In genomic region chr19:41421314-41421713, GRCh38 we compare ENCODE assay signal across 19 cellular contexts. TPM values are rescaled to one million over a fixed set of nuclear protein-coding genes. Genes with fewer than 3 reads are reported as not detected.
DNase-seq lines count a peak whose midpoint lies in the region; ATAC-seq and TF ChIP-seq lines count a peak whose summit lies in the region.
"Had no signal": no experiment of that assay in that cellular context is flagged by ENCODE, and none has a peak within 500 bp of the region (broad histone marks: within the 10 kb centered on the region; RNA-seq: fewer than 3 reads in every experiment).

No MANE protein-coding gene starts in this region.

- no peaks in the 10 kb centered on the region for H3K27me3 ChIP-seq in mucosa of rectum (ENCODE audit: control insufficient read depth in 2 of 2, insufficient read depth in 2 of 2, low read length in 2 of 2)
- H3K27me3 ChIP-seq: esophagus muscularis mucosa, uterus had no signal

- H3K27ac Mint-ChIP-seq in CD14-positive monocyte = peak overlapping the region; percentile 87 to 97 (median 96)

- no peak for ATAC-seq in HG03378 (IDR thresholded peaks at IDR 0.05; ENCODE audit: unreplicated experiment)

- peak overlapping the region; percentile 71 to 75 for H3K27ac ChIP-seq in mucosa of rectum (ENCODE audit: low read depth in 2 of 2, low read length in 2 of 2)
- H3K27ac ChIP-seq: uterus, WERI-Rb-1 had no signal

- H3K36me3 Mint-ChIP-seq in CD14-positive monocyte = peaks cover 59 to 87% of the 10 kb centered on the region in 2 donors

- peaks cover 0 to 5% (median 0%) of the 10 kb centered on the region in 7 donors for H3K9me3 Mint-ChIP-seq in CD14-positive monocyte

- peak overlapping the region in 1 of 2 donors; percentile 40 for H3K9ac ChIP-seq in mucosa of rectum (ENCODE audit: low read depth in 1 of 2, low read length in 2 of 2)

- peaks cover 0 to 1% (median 0%) of the 10 kb centered on the region in 3 donors for H3K27me3 Mint-ChIP-seq in CD14-positive monocyte (ENCODE audit: low read depth in 3 of 3)

- intact Hi-C loops in CD14-positive monocyte (cut with micrococcal nuclease) = loop anchor here in 1 of 2 donors (10.0 kb wide), 1 partner anchor 47 kb away; the partner anchor contains the start of gene TMEM91

- no peak for TF ChIP-seq CTCF in CD14-positive monocyte (IDR thresholded peaks at IDR 0.05)

- H3K4me3 ChIP-seq in mucosa of rectum (ENCODE audit: low read length in 2 of 2) = no peak overlapping the region
- H3K4me3 ChIP-seq: esophagus muscularis mucosa, uterus had no signal

- H3K4me1 ChIP-seq in mucosa of rectum (ENCODE audit: control insufficient read depth in 2 of 2, insufficient read depth in 2 of 2, low read length in 2 of 2) = peaks cover 37 to 52% of the 10 kb centered on the region in 2 donors

- no peaks in the 10 kb centered on the region for H3K9me3 ChIP-seq in mucosa of rectum (ENCODE audit: control insufficient read depth in 2 of 2, low read length in 2 of 2)
- H3K9me3 ChIP-seq: esophagus muscularis mucosa, uterus had no signal

- DNase-seq in CD14-positive monocyte (ENCODE audit: low spot score) (no peak), NCI-H1417 (lab: John Stamatoyannopoulos, UW) (peak; percentile 67 to 82 (median 80)), NCI-H774 (lab: John Stamatoyannopoulos, UW) (peak; percentile 49), cerebellar nuclear complex (lab: John Stamatoyannopoulos, UW) (no peak), midbrain (lab: John Stamatoyannopoulos, UW) (no peak)
- no peak for DNase-seq in stimulated activated CD4-positive, alpha-beta T cell treated with anti-CD3 and anti-CD28 coated beads, Interleukin-4, amount 100 ng/mL, for 1 hour
- DNase-seq: activated effector memory CD4-positive, alpha-beta T cell treated with anti-CD3 and anti-CD28 coated beads, Interleukin-2, amount 50 U/mL, for 16 hours; dermis blood vessel endothelial cell; HCEC 1CT; IMR-90; MV-4-11; NCI-H524 treated with DMSO at 0.1 percent for 48 hours; occipital lobe; stimulated activated naive CD4-positive, alpha-beta T cell treated with Interleukin-2 at 50 U/mL for 16 hours; uterus; WERI-Rb-1 had no signal

- H3K4me3 Mint-ChIP-seq in CD14-positive monocyte = peak overlapping the region in 1 of 2 donors; percentile 41

- peaks cover 46 to 64% of the 10 kb centered on the region in 2 donors for H3K36me3 ChIP-seq in mucosa of rectum (ENCODE audit: control insufficient read depth in 2 of 2, insufficient read depth in 2 of 2, low read length in 2 of 2)
- H3K36me3 ChIP-seq: uterus had no signal

- peaks cover 75% of the 10 kb centered on the region for H3K4me1 Mint-ChIP-seq in CD14-positive monocyte

RNA-seq across cellular contexts. Expression of gene B3GNT8, which starts 5.9 kb away (rescaled TPM):
- 10 to 100 TPM; 17.4 to 18.9 TPM for polyA plus RNA-seq in CD14-positive monocyte

RNA-seq across cellular contexts. Expression of gene DMAC2, which starts 18.4 kb away (rescaled TPM):
- polyA plus RNA-seq in CD14-positive monocyte = 10 to 100 TPM; 43.8 to 48.0 TPM

RNA-seq across cellular contexts. Expression of gene ERICH4, which starts 21.6 kb away (rescaled TPM):
- not detected for polyA plus RNA-seq in CD14-positive monocyte
- polyA plus RNA-seq: IMR-90 had no signal

RNA-seq across cellular contexts. Expression of gene BCKDHA, which starts 23.7 kb away (rescaled TPM):
- polyA plus RNA-seq in CD14-positive monocyte = 10 to 100 TPM; 87.6 to 90.1 TPM

RNA-seq across cellular contexts. Expression of gene EXOSC5, which starts 24.2 kb away (rescaled TPM):
- polyA plus RNA-seq in CD14-positive monocyte = 10 to 100 TPM; 40.5 to 58.7 TPM

Comparison
In these comparisons a context has a peak if more than half of its experiments do, and no peak if none do; other contexts are left out.
1. DNase-seq: peak in NCI-H1417 (3 of 3) and NCI-H774 (single experiment); none in CD14-positive monocyte (single experiment), cerebellar nuclear complex (0 of 2), midbrain (single experiment) and stimulated activated CD4-positive, alpha-beta T cell treated with anti-CD3 and anti-CD28 coated beads, Interleukin-4, amount 100 ng/mL, for 1 hour (single experiment).